10 cellular contexts compared by ENCODE assay signal in genomic region chr6:122248844-122249243, GRCh38.
"Had no signal": no experiment of that assay in that cellular context is flagged by ENCODE, and none has a peak within 500 bp of the region (broad histone marks: within the 10 kb centered on the region; RNA-seq: fewer than 3 reads in every experiment).

No MANE protein-coding gene starts in this region.

- H3K4me1 ChIP-seq: HAP-1 had no signal

- FAIRE-seq: HTR-8/SVneo had no signal

- H3K36me3 ChIP-seq: HAP-1 had no signal

- H3K27ac ChIP-seq: GM23248, HL-60, KMS-11 had no signal

- H3K4me3 Mint-ChIP-seq: HFFc6 had no signal

- H3K27ac Mint-ChIP-seq: HFFc6 had no signal

- DNase-seq: GM23248, GOT3, H7, HFFc6, KBM-7 had no signal

- H3K9me3 ChIP-seq: HAP-1 had no signal

- H3K9ac ChIP-seq: GM23248, KMS-11 had no signal

- H3K4me3 ChIP-seq: GM23248, HAP-1 had no signal

- H3K4me2 ChIP-seq: KMS-11 had no signal

- H2AFZ ChIP-seq: GM23248 had no signal

- ATAC-seq: HCT116 had no signal
